In genomic region chr14:96516351-96516750, GRCh38 we compare ENCODE assay signal across 1 cellular context.
TF ChIP-seq lines count a peak whose summit lies in the region.

No MANE protein-coding gene starts in this region.

TF ChIP-seq in A549, 52 proteins besides CTCF, POLR2A, EP300 and RAD21 (continued from another document):
- TF ChIP-seq POLR2AphosphoS2 (conservative IDR thresholded peaks at IDR 0.05; ENCODE audit: low read length), result no peak
- no peak for TF ChIP-seq ZNF302 (CRISPR knock-in tag; IDR thresholded peaks at IDR 0.05)
- no peak for TF ChIP-seq NPAS2 (CRISPR knock-in tag; IDR thresholded peaks at IDR 0.05; ENCODE audit: borderline replicate concordance)
- no peak for TF ChIP-seq ZC3H11A (IDR thresholded peaks at IDR 0.05)
- TF ChIP-seq FOSL2 (IDR thresholded peaks at IDR 0.05), result no peak
- TF ChIP-seq FOSL2 (CRISPR knock-in tag; IDR thresholded peaks at IDR 0.05), result no peak
- no peak for TF ChIP-seq CBX8 (IDR thresholded peaks at IDR 0.05)
- TF ChIP-seq CEBPB (IDR thresholded peaks at IDR 0.05), result no peak
- no peak for TF ChIP-seq NFE2L2 (conservative IDR thresholded peaks at IDR 0.05; ENCODE audit: low read length)
- no peak for TF ChIP-seq MAZ (IDR thresholded peaks at IDR 0.05; ENCODE audit: borderline replicate concordance, low read depth, low read length)
- TF ChIP-seq HOXB5 (CRISPR knock-in tag; IDR thresholded peaks at IDR 0.05), result no peak
